Comparison of ENCODE assay signal across 15 cellular contexts in genomic region chr19:50359432-50359818, GRCh38. TPM values are rescaled to one million over a fixed set of nuclear protein-coding genes. Genes with fewer than 3 reads are reported as not detected.
DNase-seq lines count a peak whose midpoint lies in the region; ATAC-seq and TF ChIP-seq lines count a peak whose summit lies in the region.
"Had no signal": no experiment of that assay in that cellular context is flagged by ENCODE, and none has a peak within 500 bp of the region (broad histone marks: within the 10 kb centered on the region; RNA-seq: fewer than 3 reads in every experiment).

No MANE protein-coding gene starts in this region.

- H3K27me3 Mint-ChIP-seq in T-helper 1 cell treated with Interleukin-12 subunit alpha and Interleukin-12 subunit beta and Interleukin-4 antibody, amounts not matched to agents 30 μg/mL and 1 μg/mL, for 36 hours (ENCODE audit: low read depth) = no peaks in the 10 kb centered on the region
- peaks cover 1 to 4% of the 10 kb centered on the region in 2 donors for H3K27me3 Mint-ChIP-seq in CD8-positive, alpha-beta memory T cell
- no peaks in the 10 kb centered on the region for H3K27me3 Mint-ChIP-seq in activated T-helper 17 cell treated with anti-CD3 and anti-CD28 coated beads, Interleukin-2, amount 50 U/mL, for 72 hours
- no peaks in the 10 kb centered on the region for H3K27me3 Mint-ChIP-seq in naive B cell

- no peak overlapping the region for H3K14ac ChIP-seq in trophoblast cell (ENCODE audit: low read length)

- no peak overlapping the region for H3K4me2 ChIP-seq in trophoblast cell (ENCODE audit: low read length)
- H3K4me2 ChIP-seq: GM23338, hepatocyte had no signal

- no peak overlapping the region for H3K23ac ChIP-seq in trophoblast cell (ENCODE audit: low read length)

- H2BK12ac ChIP-seq in trophoblast cell (ENCODE audit: low read length) = no peak overlapping the region

- CTCF ChIA-PET in CD8-positive, alpha-beta memory T cell (lab: Charles Lee) = interaction anchor here (0.7 to 0.8 kb wide), 2 partner anchors 101 to 563 kb away, joined by 3 read pairs; no protein-coding TSS in a partner anchor

- peak overlapping the region; percentile 98 for H3K27ac Mint-ChIP-seq in T-helper 1 cell treated with Interleukin-12 subunit alpha and Interleukin-12 subunit beta and Interleukin-4 antibody, amounts not matched to agents 30 μg/mL and 1 μg/mL, for 36 hours
- H3K27ac Mint-ChIP-seq in CD8-positive, alpha-beta memory T cell = peak overlapping the region in 7 of 8 donors; percentile 64 to 98 (median 96)
- H3K27ac Mint-ChIP-seq in activated T-helper 17 cell treated with anti-CD3 and anti-CD28 coated beads, Interleukin-2, amount 50 U/mL, for 72 hours = peak overlapping the region; percentile 67
- H3K27ac Mint-ChIP-seq in naive B cell = peak overlapping the region in 5 of 6 donors; percentile 96 to 100 (median 99)
- H3K27ac Mint-ChIP-seq: GM23338 had no signal

- H3K18ac ChIP-seq in trophoblast cell (ENCODE audit: low read length) = no peak overlapping the region

- no peaks in the 10 kb centered on the region for H3K79me2 ChIP-seq in trophoblast cell (ENCODE audit: control insufficient read depth, insufficient read depth, low read length, poor library complexity)
- H3K79me2 ChIP-seq: hepatocyte had no signal

- peaks cover 54% of the 10 kb centered on the region for H3K4me1 Mint-ChIP-seq in T-helper 1 cell treated with Interleukin-12 subunit alpha and Interleukin-12 subunit beta and Interleukin-4 antibody, amounts not matched to agents 30 μg/mL and 1 μg/mL, for 36 hours (ENCODE audit: low read depth)
- H3K4me1 Mint-ChIP-seq in CD8-positive, alpha-beta memory T cell = peaks cover 30 to 55% (median 55%) of the 10 kb centered on the region in 3 donors
- H3K4me1 Mint-ChIP-seq in activated T-helper 17 cell treated with anti-CD3 and anti-CD28 coated beads, Interleukin-2, amount 50 U/mL, for 72 hours = peaks cover 51% of the 10 kb centered on the region
- peaks cover 40 to 66% (median 53%) of the 10 kb centered on the region in 3 donors for H3K4me1 Mint-ChIP-seq in naive B cell
- H3K4me1 Mint-ChIP-seq: GM23338 had no signal

- no peak for TF ChIP-seq CTCF in prostate gland (IDR thresholded peaks at IDR 0.05)

- no peak for DNase-seq in T-helper 1 cell
- no peak for DNase-seq in CD8-positive, alpha-beta memory T cell
- no peak for DNase-seq in naive B cell
- DNase-seq in trophoblast cell = no peak
- DNase-seq in prostate gland (ENCODE audit: low spot score) = no peak
- no peak for DNase-seq in HAP-1 (ENCODE audit: low spot score in 2 of 2)
- DNase-seq: islet precursor cell; mammary epithelial cell; stimulated activated CD4-positive, alpha-beta T cell treated with anti-CD3 and anti-CD28 coated beads, Interleukin-4, amount 100 ng/mL, for 1 hour; SW 1271 had no signal

- H4K12ac ChIP-seq in trophoblast cell (ENCODE audit: low read depth, low read length) = no peak overlapping the region

- H3K4me3 Mint-ChIP-seq in T-helper 1 cell treated with Interleukin-12 subunit alpha and Interleukin-12 subunit beta and Interleukin-4 antibody, amounts not matched to agents 30 μg/mL and 1 μg/mL, for 36 hours = peak overlapping the region; percentile 87
- peak overlapping the region; percentile 75 to 97 (median 90) for H3K4me3 Mint-ChIP-seq in CD8-positive, alpha-beta memory T cell
- peak overlapping the region; percentile 72 for H3K4me3 Mint-ChIP-seq in activated T-helper 17 cell treated with anti-CD3 and anti-CD28 coated beads, Interleukin-2, amount 50 U/mL, for 72 hours
- peak overlapping the region; percentile 90 to 97 (median 94) for H3K4me3 Mint-ChIP-seq in naive B cell
- H3K4me3 Mint-ChIP-seq: GM23338 had no signal

- H3K9ac ChIP-seq in trophoblast cell (ENCODE audit: low read length) = no peak overlapping the region

- ATAC-seq in activated T-helper 17 cell treated with anti-CD3 and anti-CD28 coated beads, Interleukin-2, amount 50 U/mL, for 72 hours (replicated peaks) = no peak
- no peak for ATAC-seq in naive B cell (ENCODE audit: low read depth in 2 of 2)
- ATAC-seq: GM23338 had no signal

- peak overlapping the region; percentile 38 for H3K27ac ChIP-seq in CD8-positive, alpha-beta memory T cell (ENCODE audit: low read depth, low read length)
- no peak overlapping the region for H3K27ac ChIP-seq in trophoblast cell (ENCODE audit: low read depth, low read length)
- H3K27ac ChIP-seq in prostate gland = no peak overlapping the region
- H3K27ac ChIP-seq: hepatocyte had no signal

- H3K79me1 ChIP-seq in trophoblast cell (ENCODE audit: low read length) = no peaks in the 10 kb centered on the region

- no peak overlapping the region for H2BK120ac ChIP-seq in trophoblast cell (ENCODE audit: insufficient read depth, low read length, poor library complexity)

- H3K4me1 ChIP-seq in CD8-positive, alpha-beta memory T cell (ENCODE audit: insufficient read depth, low read length) = peaks cover 43% of the 10 kb centered on the region
- H3K4me1 ChIP-seq in trophoblast cell (ENCODE audit: control insufficient read depth in 1 of 2, insufficient read depth in 2 of 2, low read length in 2 of 2) (no peaks in the 10 kb centered on the region), prostate gland (replicated peaks) (no peaks in the 10 kb centered on the region), HAP-1 (no peaks in the 10 kb centered on the region; the same call in 1 of the 2 replicates)

- no CpG with 5 or more reads among the region's 9 CpGs for WGBS in trophoblast cell (ENCODE audit: extremely low coverage, insufficient coverage, insufficient read length)
- WGBS in prostate gland = 94% methylated on average over 9 of the region's 9 CpGs

- H3K4me3 ChIP-seq in CD8-positive, alpha-beta memory T cell (ENCODE audit: low read length) = no peak overlapping the region
- H3K4me3 ChIP-seq in trophoblast cell (ENCODE audit: low read depth, low read length) = no peak overlapping the region
- H3K4me3 ChIP-seq in prostate gland = no peak overlapping the region
- H3K4me3 ChIP-seq in HAP-1 = no peak overlapping the region
- H3K4me3 ChIP-seq: GM23338, hepatocyte had no signal

- in situ Hi-C loops in HAP-1 (cut with MboI; ENCODE audit: low sequenced_read_pairs) = loop anchor here (25.0 kb wide), 1 partner anchor 553 kb away; the partner anchor contains the start of gene KLK4

- H3K9me3 Mint-ChIP-seq in T-helper 1 cell treated with Interleukin-12 subunit alpha and Interleukin-12 subunit beta and Interleukin-4 antibody, amounts not matched to agents 30 μg/mL and 1 μg/mL, for 36 hours = no peaks in the 10 kb centered on the region
- no peaks in the 10 kb centered on the region for H3K9me3 Mint-ChIP-seq in CD8-positive, alpha-beta memory T cell
- no peaks in the 10 kb centered on the region for H3K9me3 Mint-ChIP-seq in activated T-helper 17 cell treated with anti-CD3 and anti-CD28 coated beads, Interleukin-2, amount 50 U/mL, for 72 hours
- peaks cover 0 to 2% (median 0%) of the 10 kb centered on the region in 7 donors for H3K9me3 Mint-ChIP-seq in naive B cell

- H2AK5ac ChIP-seq in trophoblast cell (ENCODE audit: low read length) = no peak overlapping the region

- H3K4ac ChIP-seq in trophoblast cell (ENCODE audit: low read depth, low read length) = no peak overlapping the region

- POLR2A ChIA-PET in CD8-positive, alpha-beta memory T cell (lab: Charles Lee) = interaction anchor here (2.8 kb wide), 1 partner anchor 16 kb away, joined by 19 read pairs; the partner anchor contains the start of gene NR1H2

- no peak overlapping the region for H4K91ac ChIP-seq in trophoblast cell (ENCODE audit: low read depth, low read length)

- no peak overlapping the region for H2BK5ac ChIP-seq in trophoblast cell (ENCODE audit: low read depth, low read length, poor library complexity)

- H3K36me3 Mint-ChIP-seq in T-helper 1 cell treated with Interleukin-12 subunit alpha and Interleukin-12 subunit beta and Interleukin-4 antibody, amounts not matched to agents 30 μg/mL and 1 μg/mL, for 36 hours (ENCODE audit: low read depth) = peaks cover 14% of the 10 kb centered on the region
- H3K36me3 Mint-ChIP-seq in CD8-positive, alpha-beta memory T cell = peaks cover 0 to 11% (median 4%) of the 10 kb centered on the region in 3 donors
- H3K36me3 Mint-ChIP-seq in activated T-helper 17 cell treated with anti-CD3 and anti-CD28 coated beads, Interleukin-2, amount 50 U/mL, for 72 hours (ENCODE audit: low read depth) = peaks cover 54% of the 10 kb centered on the region
- H3K36me3 Mint-ChIP-seq in naive B cell = peaks cover 0 to 5% of the 10 kb centered on the region in 2 donors

- no peak overlapping the region for H2AFZ ChIP-seq in trophoblast cell (ENCODE audit: insufficient read depth, low read length, poor library complexity)
- H2AFZ ChIP-seq: GM23338, hepatocyte had no signal

- H3K9me3 ChIP-seq in CD8-positive, alpha-beta memory T cell (ENCODE audit: low read length) = no peaks in the 10 kb centered on the region
- H3K9me3 ChIP-seq in trophoblast cell (ENCODE audit: insufficient read depth, low read depth, low read length) (peaks cover 2% of the 10 kb centered on the region), prostate gland (no peaks in the 10 kb centered on the region), HAP-1 (no peaks in the 10 kb centered on the region)
- H3K9me3 ChIP-seq: thoracic aorta had no signal

- no peak overlapping the region for H4K8ac ChIP-seq in trophoblast cell (ENCODE audit: low read depth, low read length)

- intact Hi-C loops in prostate gland (cut with DNase I) = no loop called here

- H3K36me3 ChIP-seq in CD8-positive, alpha-beta memory T cell (ENCODE audit: insufficient read depth, low read length) = no peaks in the 10 kb centered on the region
- H3K36me3 ChIP-seq in trophoblast cell (ENCODE audit: control insufficient read depth in 1 of 2, insufficient read depth in 2 of 2, low read length in 2 of 2) = peaks cover 10 to 12% of the 10 kb centered on the region in 2 experiments
- H3K36me3 ChIP-seq in prostate gland = no peaks in the 10 kb centered on the region
- no peaks in the 10 kb centered on the region for H3K36me3 ChIP-seq in HAP-1 (replicated peaks)
- H3K36me3 ChIP-seq: thoracic aorta had no signal

- TF ChIP-seq POLR2A in prostate gland (IDR thresholded peaks at IDR 0.05) = no peak

- H3K27me3 ChIP-seq in CD8-positive, alpha-beta memory T cell (ENCODE audit: insufficient read depth, low read length, poor library complexity, severe bottlenecking) = no peaks in the 10 kb centered on the region
- H3K27me3 ChIP-seq in trophoblast cell (ENCODE audit: insufficient read depth, low read length) (no peaks in the 10 kb centered on the region), prostate gland (replicated peaks; ENCODE audit: insufficient read depth) (no peaks in the 10 kb centered on the region), HAP-1 (ENCODE audit: low read depth) (peaks cover 3% of the 10 kb centered on the region; the same call in 1 of the 2 replicates)
- H3K27me3 ChIP-seq: hepatocyte had no signal

RNA-seq across cellular contexts. Expression of gene NAPSA, which starts 6.0 kb away (rescaled TPM):
- 10 to 100 TPM; 19.7 to 22.5 TPM for total RNA-seq in CD8-positive, alpha-beta memory T cell
- 1.6 TPM for polyA plus RNA-seq in CD8-positive, alpha-beta memory T cell
- total RNA-seq in activated T-helper 17 cell treated with anti-CD3 and anti-CD28 coated beads, Interleukin-2, amount 50 U/mL, for 72 hours = 10 to 100 TPM; 54.6 to 86.0 TPM
- polyA plus RNA-seq in naive B cell (ENCODE audit: low read depth in 6 of 6) = 1 to 10 TPM in 3 of 6 donors, under 1 TPM in 2, not detected in 1; 0.38 to 1.8 (median 1.1) TPM
- 0.25 and 0.26 TPM in 2 replicates for polyA plus RNA-seq in trophoblast cell (2013)
- 1 to 10 TPM in 1 of 2 donors, under 1 TPM in 1; 0.85 to 5.0 TPM for total RNA-seq in prostate gland
- total RNA-seq: thoracic aorta had no signal

RNA-seq across cellular contexts. Expression of gene NR1H2, which starts 16.8 kb away (rescaled TPM):
- 10 to 100 TPM; 79.7 to 82.3 TPM for total RNA-seq in CD8-positive, alpha-beta memory T cell
- polyA plus RNA-seq in CD8-positive, alpha-beta memory T cell = 95.5 TPM
- total RNA-seq in activated T-helper 17 cell treated with anti-CD3 and anti-CD28 coated beads, Interleukin-2, amount 50 U/mL, for 72 hours = 10 to 100 TPM; 58.3 to 81.3 TPM
- polyA plus RNA-seq in naive B cell (ENCODE audit: low read depth in 6 of 6) = 100 to 1,000 TPM in 1 of 6 donors, 10 to 100 TPM in 5; 70.9 to 115 (median 76.1) TPM
- polyA plus RNA-seq in trophoblast cell (2013) = 21.2 and 22.6 TPM in 2 replicates
- 100 to 1,000 TPM; 110 to 129 TPM for total RNA-seq in prostate gland

RNA-seq across cellular contexts. Expression of gene POLD1, which starts 24.7 kb away (rescaled TPM):
- 100 to 1,000 TPM; 154 to 160 TPM for total RNA-seq in CD8-positive, alpha-beta memory T cell
- 29.4 TPM for polyA plus RNA-seq in CD8-positive, alpha-beta memory T cell
- total RNA-seq in activated T-helper 17 cell treated with anti-CD3 and anti-CD28 coated beads, Interleukin-2, amount 50 U/mL, for 72 hours = 100 to 1,000 TPM; 146 to 202 TPM
- polyA plus RNA-seq in naive B cell (ENCODE audit: low read depth in 6 of 6) = 10 to 100 TPM; 22.9 to 46.7 (median 32.1) TPM
- 42.3 and 44.2 TPM in 2 replicates for polyA plus RNA-seq in trophoblast cell (2013)
- total RNA-seq in prostate gland = 10 to 100 TPM; 15.6 to 35.7 TPM

RNA-seq across cellular contexts. Expression of gene KCNC3, which starts 30.2 kb away (rescaled TPM):
- total RNA-seq in CD8-positive, alpha-beta memory T cell = under 1 TPM; 0.68 to 0.73 TPM
- not detected for polyA plus RNA-seq in CD8-positive, alpha-beta memory T cell
- total RNA-seq in activated T-helper 17 cell treated with anti-CD3 and anti-CD28 coated beads, Interleukin-2, amount 50 U/mL, for 72 hours = 10 to 100 TPM; 12.8 to 18.8 TPM
- under 1 TPM in 2 of 6 donors, not detected in 4; 0.08 to 0.12 TPM for polyA plus RNA-seq in naive B cell (ENCODE audit: low read depth in 6 of 6)
- 22.5 and 22.6 TPM in 2 replicates for polyA plus RNA-seq in trophoblast cell (2013)
- 10 to 100 TPM in 1 of 2 donors, 1 to 10 TPM in 1; 3.6 to 10.6 TPM for total RNA-seq in prostate gland
- polyA plus RNA-seq: mammary epithelial cell had no signal

RNA-seq across cellular contexts. Expression of gene SPIB, which starts 59.3 kb away (rescaled TPM):
- 1 to 10 TPM in 1 of 2 experiments, under 1 TPM in 1; 1.00 to 2.2 TPM for total RNA-seq in CD8-positive, alpha-beta memory T cell
- polyA plus RNA-seq in CD8-positive, alpha-beta memory T cell = 0.52 TPM
- total RNA-seq in activated T-helper 17 cell treated with anti-CD3 and anti-CD28 coated beads, Interleukin-2, amount 50 U/mL, for 72 hours = 1 to 10 TPM; 1.9 to 2.4 TPM
- polyA plus RNA-seq in naive B cell (ENCODE audit: low read depth in 6 of 6) = 100 to 1,000 TPM; 218 to 343 (median 286) TPM
- polyA plus RNA-seq in trophoblast cell (2013) = 1.0 and 1.4 TPM in 2 replicates
- not detected for total RNA-seq in prostate gland
- total RNA-seq: mammary epithelial cell, thoracic aorta had no signal

Comparison
In these comparisons a context has a peak if more than half of its experiments do, and no peak if none do; other contexts are left out.
1. RNA of gene POLD1, which starts 24.7 kb away (total RNA-seq): 146 to 202 TPM in activated T-helper 17 cell treated with anti-CD3 and anti-CD28 coated beads, Interleukin-2, amount 50 U/mL, for 72 hours and 154 to 160 TPM in CD8-positive, alpha-beta memory T cell; 15.6 to 35.7 TPM in prostate gland; every median in the first group is over 4 times any median in the second.
2. Peak in every context shown above with its lines, with median percentiles within 50 percentile points of each other: H3K27ac Mint-ChIP-seq and H3K4me3 Mint-ChIP-seq.